In the genomic region with DNA sequence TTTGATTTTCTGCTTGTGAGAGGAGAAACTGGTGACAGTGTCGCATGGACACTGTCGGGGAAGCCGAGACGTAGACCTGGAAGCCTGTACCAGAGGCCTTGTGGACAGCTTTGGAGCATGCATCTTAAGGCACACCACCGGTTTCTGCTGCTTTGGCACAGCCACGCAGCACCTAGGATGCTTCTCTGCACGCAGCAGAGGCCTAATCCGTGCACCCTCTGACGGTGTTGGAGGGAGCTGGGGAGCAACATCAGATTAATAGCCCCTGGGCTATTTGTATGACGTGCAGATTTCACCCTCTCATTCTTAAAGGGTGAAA, we compare ENCODE assay signal across 8 cellular contexts. TPM values are rescaled to one million over a fixed set of nuclear protein-coding genes. Genes with fewer than 3 reads are reported as not detected.
A peak's percentile ranks its signal among the peaks of the same experiment; 100 is the strongest.
DNase-seq lines count a peak whose midpoint lies in the region; ATAC-seq and TF ChIP-seq lines count a peak whose summit lies in the region.

No MANE protein-coding gene starts in this region.

- ATAC-seq in GM19455 (IDR thresholded peaks at IDR 0.05; ENCODE audit: unreplicated experiment): peak; percentile 45
- ATAC-seq in HG03457 (IDR thresholded peaks at IDR 0.05; ENCODE audit: unreplicated experiment): peak; percentile 41

- H3K36me3 ChIP-seq in adipocyte (ENCODE audit: control insufficient read depth, insufficient read depth, low read length, severe bottlenecking) (peaks cover 4% of the 10 kb centered on the region), kidney epithelial cell (ENCODE audit: control insufficient read depth, insufficient read depth, low read length) (no peaks in the 10 kb centered on the region), tibial artery (peaks cover 0 to 4% (median 0%) of the 10 kb centered on the region in 3 donors)

- DNase-seq in DMS53 (lab: John Stamatoyannopoulos, UW) (peak; percentile 81), adipocyte (ENCODE audit: low read depth) (no peak), kidney epithelial cell (ENCODE audit: low read depth) (no peak), tibial artery (no peak), amniotic stem cell (lab: John Stamatoyannopoulos, UW) (no peak), NCI-H2029 treated with DMSO at 0.1 percent for 48 hours (lab: John Stamatoyannopoulos, UW) (no peak)

- H3K9me3 ChIP-seq in adipocyte (ENCODE audit: control insufficient read depth, low read length): no peaks in the 10 kb centered on the region
- H3K9me3 ChIP-seq in tibial artery: no peaks in the 10 kb centered on the region

- H3K4me1 ChIP-seq in adipocyte (ENCODE audit: control insufficient read depth, insufficient read depth, low read length) (peaks cover 54% of the 10 kb centered on the region), tibial artery (peaks cover 0 to 14% (median 6%) of the 10 kb centered on the region in 4 donors)

- peak overlapping the region; percentile 55 to 58 for H3K27ac ChIP-seq in tibial artery

- H3K27me3 ChIP-seq in adipocyte (replicated peaks; ENCODE audit: control insufficient read depth, insufficient read depth, low read length) (no peaks in the 10 kb centered on the region), kidney epithelial cell (ENCODE audit: control insufficient read depth, insufficient read depth, low read length) (no peaks in the 10 kb centered on the region), tibial artery (no peaks in the 10 kb centered on the region)

- intact Hi-C loops in tibial artery (cut with DNase I; ENCODE audit: low total_unique reads): loop anchor here (2.0 to 5.0 kb wide), 2 partner anchors 210 to 459 kb away; no protein-coding TSS in a partner anchor

- H3K4me3 ChIP-seq in adipocyte (ENCODE audit: low read length) (peak overlapping the region; percentile 93), kidney epithelial cell (ENCODE audit: low read depth, low read length) (peak overlapping the region; percentile 55), tibial artery (peak overlapping the region; percentile 61 to 67)

- TF ChIP-seq CTCF in kidney epithelial cell (IDR thresholded peaks at IDR 0.05; ENCODE audit: insufficient read depth, low read length, poor library complexity, severe bottlenecking) (no peak), tibial artery (IDR thresholded peaks at IDR 0.05) (no peak)

- peak overlapping the region; percentile 95 for H3K9ac ChIP-seq in adipocyte (ENCODE audit: low read length)

RNA-seq across cellular contexts. Expression of gene TEX35, which starts 30.3 kb away (rescaled TPM):
- not detected in 2 replicates for total RNA-seq in kidney epithelial cell

RNA-seq across cellular contexts. Expression of gene CLEC20A, which starts 46.5 kb away (rescaled TPM):
- not detected in 2 replicates for total RNA-seq in kidney epithelial cell
